ENCODE assay signal across 22 cellular contexts in the genomic region with DNA sequence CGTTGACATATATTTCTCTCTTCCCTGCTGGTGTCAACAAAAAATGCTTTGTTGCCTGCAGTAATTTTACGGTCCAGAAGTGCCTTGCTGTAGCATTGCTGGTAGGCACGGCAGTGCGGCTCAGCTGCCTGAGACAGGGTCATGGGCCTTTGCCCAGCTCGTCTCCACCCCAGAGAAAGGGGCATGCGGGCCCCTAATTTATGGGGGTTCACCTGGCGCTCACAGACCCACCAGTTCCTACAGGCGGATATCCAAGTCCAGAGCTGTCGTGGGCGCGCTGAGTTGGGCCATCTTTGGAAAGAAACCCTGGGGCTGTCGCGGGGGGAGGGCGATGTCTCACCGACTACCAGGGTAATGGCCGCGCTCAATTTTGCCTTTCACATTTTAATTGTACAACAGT.
DNase-seq lines count a peak whose midpoint lies in the region; ATAC-seq, FAIRE-seq and TF ChIP-seq lines count a peak whose summit lies in the region.
"Had no signal": no experiment of that assay in that cellular context is flagged by ENCODE, and none has a peak within 500 bp of the region (broad histone marks: within the 10 kb centered on the region; RNA-seq: fewer than 3 reads in every experiment).

No MANE protein-coding gene starts in this region.

- no peaks in the 10 kb centered on the region for H3K36me3 ChIP-seq in lower lobe of right lung

- H3K27me3 ChIP-seq in lower lobe of right lung (ENCODE audit: low read depth), result no peaks in the 10 kb centered on the region

- no peaks in the 10 kb centered on the region for H3K4me1 ChIP-seq in lower lobe of right lung

- H3K27ac ChIP-seq in lower lobe of right lung, result no peak overlapping the region

- H3K27me3 Mint-ChIP-seq in activated T-helper 17 cell treated with anti-CD3 and anti-CD28 coated beads, Interleukin-2, amount 50 U/mL, for 72 hours, result no peaks in the 10 kb centered on the region
- H3K27me3 Mint-ChIP-seq: IgD-negative memory B cell had no signal

- TF ChIP-seq CTCF in lower lobe of right lung (IDR thresholded peaks at IDR 0.05), result no peak

- no peaks in the 10 kb centered on the region for H3K9me3 ChIP-seq in lower lobe of right lung

- no peaks in the 10 kb centered on the region for H3K36me3 Mint-ChIP-seq in activated T-helper 17 cell treated with anti-CD3 and anti-CD28 coated beads, Interleukin-2, amount 50 U/mL, for 72 hours (ENCODE audit: low read depth)
- H3K36me3 Mint-ChIP-seq: CD8-positive, alpha-beta memory T cell had no signal

- intact Hi-C loops in Right ventricle myocardium inferior (cut with DNase I), result no loop called here
- intact Hi-C loops in left cardiac atrium (cut with DNase I), result no loop called here
- intact Hi-C loops in lower lobe of right lung (cut with DNase I), result no loop called here

- no peak overlapping the region for H3K4me3 ChIP-seq in lower lobe of right lung

- DNase-seq in Right ventricle myocardium inferior (ENCODE audit: missing footprints), result peak; percentile 49
- no peak for DNase-seq in left cardiac atrium
- peak; percentile 23 for DNase-seq in lower lobe of right lung
- DNase-seq in urothelium cell line (ENCODE audit: low spot score), result no peak
- DNase-seq in COLO829 (ENCODE audit: low spot score), result no peak
- no peak for DNase-seq in SKM-1 treated with dmso at 0.1 percent for 144 hours (lab: John Stamatoyannopoulos, UW; ENCODE audit: unreplicated experiment)
- DNase-seq: ACHN, C1 segment of cervical spinal cord, DND-41, HCEC 1CT, Karpas-422, NCI-H1048, NCI-H1436, NCI-H2081 treated with DMSO at 0.1 percent for 48 hours, NCI-H82, OCI-M1, SHP77 treated with DMSO at 0.1 percent for 48 hours had no signal

- FAIRE-seq in urothelium cell line (lab: Jason Lieb, UNC), result peak; percentile 78
- FAIRE-seq: D721Med had no signal

- H3K27ac Mint-ChIP-seq in activated T-helper 17 cell treated with anti-CD3 and anti-CD28 coated beads, Interleukin-2, amount 50 U/mL, for 72 hours, result no peak overlapping the region
- H3K27ac Mint-ChIP-seq: CD8-positive, alpha-beta memory T cell; IgD-negative memory B cell had no signal

- no peaks in the 10 kb centered on the region for H3K9me3 Mint-ChIP-seq in activated T-helper 17 cell treated with anti-CD3 and anti-CD28 coated beads, Interleukin-2, amount 50 U/mL, for 72 hours
- H3K9me3 Mint-ChIP-seq: CD8-positive, alpha-beta memory T cell; IgD-negative memory B cell had no signal

- no peaks in the 10 kb centered on the region for H3K4me1 Mint-ChIP-seq in activated T-helper 17 cell treated with anti-CD3 and anti-CD28 coated beads, Interleukin-2, amount 50 U/mL, for 72 hours
- H3K4me1 Mint-ChIP-seq: CD8-positive, alpha-beta memory T cell; IgD-negative memory B cell had no signal

- no peak for ATAC-seq in Right ventricle myocardium inferior
- no peak for ATAC-seq in left cardiac atrium
- no peak for ATAC-seq in activated T-helper 17 cell treated with anti-CD3 and anti-CD28 coated beads, Interleukin-2, amount 50 U/mL, for 72 hours (replicated peaks)
- ATAC-seq in lower lobe of right lung, result no peak
- ATAC-seq: SK-N-SH treated with all-trans-retinoic acid at 6 μM for 48 hours had no signal

- peak overlapping the region; percentile 59 for H3K4me3 Mint-ChIP-seq in activated T-helper 17 cell treated with anti-CD3 and anti-CD28 coated beads, Interleukin-2, amount 50 U/mL, for 72 hours

Comparison
In these comparisons a context has a peak if more than half of its experiments do, and no peak if none do; other contexts are left out.
1. DNase-seq: peak in Right ventricle myocardium inferior (single experiment) and lower lobe of right lung (single experiment); none in left cardiac atrium (single experiment), urothelium cell line (single experiment), COLO829 (single experiment) and SKM-1 treated with dmso at 0.1 percent for 144 hours (single experiment).